13 cellular contexts compared by ENCODE assay signal in the genomic region with DNA sequence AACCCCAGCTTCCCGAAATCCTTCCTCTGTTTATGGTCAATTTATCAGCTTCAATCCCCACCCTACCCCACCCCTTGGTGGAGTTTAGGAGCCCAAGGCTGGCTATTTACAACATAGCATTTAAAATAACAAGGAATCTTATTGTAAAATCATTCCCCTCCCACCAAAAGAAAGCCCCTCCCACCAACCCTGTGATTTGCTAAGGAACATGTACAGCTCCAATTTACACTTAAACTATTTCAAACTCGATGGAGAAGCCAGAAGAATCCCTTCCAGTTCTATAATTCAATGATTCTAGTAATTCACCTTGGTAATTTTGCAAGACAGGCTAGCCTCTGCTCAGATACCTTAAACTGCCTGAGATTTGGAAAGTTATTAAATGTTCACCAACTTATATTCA. TPM values are rescaled to one million over a fixed set of nuclear protein-coding genes. Genes with fewer than 3 reads are reported as not detected.
A peak's percentile ranks its signal among the peaks of the same experiment; 100 is the strongest.
DNase-seq lines count a peak whose midpoint lies in the region; ATAC-seq and TF ChIP-seq lines count a peak whose summit lies in the region.
"Had no signal": no experiment of that assay in that cellular context is flagged by ENCODE, and none has a peak within 500 bp of the region (broad histone marks: within the 10 kb centered on the region; RNA-seq: fewer than 3 reads in every experiment).

No MANE protein-coding gene starts in this region.

- H3K9me3 ChIP-seq in lower lobe of right lung: no peaks in the 10 kb centered on the region
- H3K9me3 ChIP-seq: mucosa of descending colon had no signal

- H3K27me3 Mint-ChIP-seq in activated T-helper 17 cell treated with anti-CD3 and anti-CD28 coated beads, Interleukin-2, amount 50 U/mL, for 72 hours: no peaks in the 10 kb centered on the region
- H3K27me3 Mint-ChIP-seq in immature natural killer cell (ENCODE audit: low read depth in 3 of 3): peaks cover 2 to 10% (median 4%) of the 10 kb centered on the region in 3 donors

- intact Hi-C loops in lower lobe of right lung (cut with DNase I): no loop called here

- ATAC-seq in activated T-helper 17 cell treated with anti-CD3 and anti-CD28 coated beads, Interleukin-2, amount 50 U/mL, for 72 hours (replicated peaks): no peak
- ATAC-seq in HG03097 (IDR thresholded peaks at IDR 0.05; ENCODE audit: low FRiP score, unreplicated experiment) (no peak), lower lobe of right lung (no peak), HG02970 (IDR thresholded peaks at IDR 0.05; ENCODE audit: low FRiP score, unreplicated experiment) (no peak)
- ATAC-seq: mucosa of descending colon had no signal

- H3K4me1 ChIP-seq in ACC112 (ENCODE audit: control insufficient read depth, insufficient read depth, low read length, unreplicated experiment): peaks cover 41% of the 10 kb centered on the region
- H3K4me1 ChIP-seq in lower lobe of right lung: peaks cover 71% of the 10 kb centered on the region

- H2AFZ ChIP-seq in ACC112 (ENCODE audit: low read length, unreplicated experiment): no peak overlapping the region

- no peak for TF ChIP-seq CTCF in lower lobe of right lung (IDR thresholded peaks at IDR 0.05)

- no peak overlapping the region for H3K27ac Mint-ChIP-seq in activated T-helper 17 cell treated with anti-CD3 and anti-CD28 coated beads, Interleukin-2, amount 50 U/mL, for 72 hours
- peak overlapping the region in 3 of 6 donors; percentile 39 to 53 (median 43) for H3K27ac Mint-ChIP-seq in immature natural killer cell

- no peaks in the 10 kb centered on the region for H3K9me3 Mint-ChIP-seq in activated T-helper 17 cell treated with anti-CD3 and anti-CD28 coated beads, Interleukin-2, amount 50 U/mL, for 72 hours
- no peaks in the 10 kb centered on the region for H3K9me3 Mint-ChIP-seq in immature natural killer cell
- H3K9me3 Mint-ChIP-seq: CD14-positive monocyte had no signal

- no peak overlapping the region for H3K27ac ChIP-seq in ACC112 (ENCODE audit: low read depth, low read length)
- H3K27ac ChIP-seq in lower lobe of right lung: no peak overlapping the region

- peaks cover 77% of the 10 kb centered on the region for H3K79me2 ChIP-seq in ACC112 (ENCODE audit: control insufficient read depth, insufficient read depth, low read length, unreplicated experiment)

- peak overlapping the region; percentile 58 for H3K4me3 Mint-ChIP-seq in activated T-helper 17 cell treated with anti-CD3 and anti-CD28 coated beads, Interleukin-2, amount 50 U/mL, for 72 hours
- H3K4me3 Mint-ChIP-seq in immature natural killer cell: peak overlapping the region in 4 of 5 donors; percentile 49 to 81 (median 78)

- peak; percentile 42 for DNase-seq in H7
- no peak for DNase-seq in immature natural killer cell
- DNase-seq in ecto neural progenitor cell (ENCODE audit: low spot score): no peak
- no peak for DNase-seq in lower lobe of right lung
- DNase-seq: NCI-H187 treated with DMSO at 0.1 percent for 48 hours, T1000 had no signal

- no peaks in the 10 kb centered on the region for H3K36me3 Mint-ChIP-seq in activated T-helper 17 cell treated with anti-CD3 and anti-CD28 coated beads, Interleukin-2, amount 50 U/mL, for 72 hours (ENCODE audit: low read depth)
- H3K36me3 Mint-ChIP-seq in immature natural killer cell: no peaks in the 10 kb centered on the region

- H3K27me3 ChIP-seq in ACC112 (ENCODE audit: insufficient read depth, low read length) (no peaks in the 10 kb centered on the region), H7 (ENCODE audit: control insufficient read depth, insufficient read depth, low read length) (no peaks in the 10 kb centered on the region), lower lobe of right lung (ENCODE audit: low read depth) (no peaks in the 10 kb centered on the region)

- H3K4me3 ChIP-seq in ACC112 (ENCODE audit: low read depth, low read length): peak overlapping the region; percentile 99
- H3K4me3 ChIP-seq in H7 (ENCODE audit: insufficient read depth, low read depth, low read length): no peak overlapping the region
- H3K4me3 ChIP-seq in lower lobe of right lung: no peak overlapping the region
- H3K4me3 ChIP-seq: mucosa of descending colon, skin epidermis had no signal

- H3K4me1 Mint-ChIP-seq in activated T-helper 17 cell treated with anti-CD3 and anti-CD28 coated beads, Interleukin-2, amount 50 U/mL, for 72 hours: peaks cover 8% of the 10 kb centered on the region
- peaks cover 31 to 56% of the 10 kb centered on the region in 2 donors for H3K4me1 Mint-ChIP-seq in immature natural killer cell

- H3K36me3 ChIP-seq in ACC112 (ENCODE audit: insufficient read depth, low read length) (no peaks in the 10 kb centered on the region), H7 (replicated peaks; ENCODE audit: control insufficient read depth, insufficient read depth, low read length) (no peaks in the 10 kb centered on the region), lower lobe of right lung (no peaks in the 10 kb centered on the region)

RNA-seq across cellular contexts. Expression of a gene that starts 3.0 kb away (rescaled TPM):
- 6.2 and 8.6 TPM in 2 replicates for total RNA-seq in H7 (2014; rRNA removed; shearing (Covaris generic))
- total RNA-seq in activated T-helper 17 cell treated with anti-CD3 and anti-CD28 coated beads, Interleukin-2, amount 50 U/mL, for 72 hours: 1 to 10 TPM; 4.9 to 9.2 TPM
- 1 to 10 TPM in 2 of 3 donors, under 1 TPM in 1; 0.59 to 1.8 (median 1.3) TPM for polyA plus RNA-seq in immature natural killer cell
- 26.1 TPM for total RNA-seq in lower lobe of right lung
